In genomic region chr5:14178671-14179211, GRCh38 we compare ENCODE assay signal across 10 cellular contexts. TPM values are rescaled to one million over a fixed set of nuclear protein-coding genes. Genes with fewer than 3 reads are reported as not detected.
DNase-seq lines count a peak whose midpoint lies in the region; ATAC-seq and TF ChIP-seq lines count a peak whose summit lies in the region.
"Had no signal": no experiment of that assay in that cellular context is flagged by ENCODE, and none has a peak within 500 bp of the region (broad histone marks: within the 10 kb centered on the region; RNA-seq: fewer than 3 reads in every experiment).

No MANE protein-coding gene starts in this region.

- no peak overlapping the region for H2AFZ ChIP-seq in hepatocyte

- no peaks in the 10 kb centered on the region for H3K9me3 Mint-ChIP-seq in HFFc6
- H3K9me3 Mint-ChIP-seq: activated T-helper 17 cell treated with anti-CD3 and anti-CD28 coated beads, Interleukin-2, amount 50 U/mL, for 72 hours; effector memory CD8-positive, alpha-beta T cell had no signal

- peak overlapping the region; percentile 79 for H3K4me3 Mint-ChIP-seq in HFFc6
- H3K4me3 Mint-ChIP-seq: activated T-helper 17 cell treated with anti-CD3 and anti-CD28 coated beads, Interleukin-2, amount 50 U/mL, for 72 hours; effector memory CD8-positive, alpha-beta T cell had no signal

- H3K27me3 ChIP-seq in adipocyte (replicated peaks; ENCODE audit: control insufficient read depth, insufficient read depth, low read length) (no peaks in the 10 kb centered on the region), hepatocyte (no peaks in the 10 kb centered on the region), tibial artery (no peaks in the 10 kb centered on the region), WERI-Rb-1 (ENCODE audit: insufficient read depth, low read depth, severe bottlenecking) (no peaks in the 10 kb centered on the region)

- H3K36me3 ChIP-seq in adipocyte (ENCODE audit: control insufficient read depth, insufficient read depth, low read length, severe bottlenecking) (no peaks in the 10 kb centered on the region), hepatocyte (replicated peaks; ENCODE audit: insufficient read depth, low read depth) (no peaks in the 10 kb centered on the region), tibial artery (no peaks in the 10 kb centered on the region), WERI-Rb-1 (no peaks in the 10 kb centered on the region)

- intact Hi-C loops in tibial artery (cut with DNase I; ENCODE audit: low total_unique reads): no loop called here

- H3K36me3 Mint-ChIP-seq in HFFc6 (ENCODE audit: low read depth): peaks cover 23% of the 10 kb centered on the region

- peak overlapping the region; percentile 95 for H3K27ac Mint-ChIP-seq in HFFc6
- H3K27ac Mint-ChIP-seq: activated T-helper 17 cell treated with anti-CD3 and anti-CD28 coated beads, Interleukin-2, amount 50 U/mL, for 72 hours; effector memory CD8-positive, alpha-beta T cell had no signal

- peak overlapping the region; percentile 55 for H3K9ac ChIP-seq in adipocyte (ENCODE audit: low read length)

- H3K4me1 Mint-ChIP-seq in HFFc6 (ENCODE audit: low read depth): peaks cover 86% of the 10 kb centered on the region
- H3K4me1 Mint-ChIP-seq: activated T-helper 17 cell treated with anti-CD3 and anti-CD28 coated beads, Interleukin-2, amount 50 U/mL, for 72 hours had no signal

- H3K9me2 ChIP-seq in hepatocyte (replicated peaks; ENCODE audit: insufficient read depth): no peaks in the 10 kb centered on the region

- ATAC-seq in HG02870 (IDR thresholded peaks at IDR 0.05; ENCODE audit: unreplicated experiment): no peak
- ATAC-seq: activated T-helper 17 cell treated with anti-CD3 and anti-CD28 coated beads, Interleukin-2, amount 50 U/mL, for 72 hours; effector memory CD8-positive, alpha-beta T cell had no signal

- TF ChIP-seq CTCF in HFFc6 (IDR thresholded peaks at IDR 0.05): no peak
- TF ChIP-seq CTCF in hepatocyte (IDR thresholded peaks at IDR 0.05; ENCODE audit: poor library complexity): no peak
- no peak for TF ChIP-seq CTCF in tibial artery (IDR thresholded peaks at IDR 0.05)
- no peak for TF ChIP-seq CTCF in WERI-Rb-1 (IDR thresholded peaks at IDR 0.05; ENCODE audit: low read depth, low read length)

- H3K27ac ChIP-seq in hepatocyte: no peak overlapping the region
- peak overlapping the region; percentile 29 to 89 for H3K27ac ChIP-seq in tibial artery
- no peak overlapping the region for H3K27ac ChIP-seq in WERI-Rb-1

- H3K9me3 ChIP-seq in adipocyte (ENCODE audit: control insufficient read depth, low read length) (no peaks in the 10 kb centered on the region), hepatocyte (ENCODE audit: low read depth) (no peaks in the 10 kb centered on the region), tibial artery (no peaks in the 10 kb centered on the region), WERI-Rb-1 (ENCODE audit: severe bottlenecking) (no peaks in the 10 kb centered on the region)

- DNase-seq in HFFc6: peak; percentile 79
- peak; percentile 34 for DNase-seq in adipocyte (ENCODE audit: low read depth)
- no peak for DNase-seq in hepatocyte (ENCODE audit: low spot score)
- no peak for DNase-seq in tibial artery
- DNase-seq in WERI-Rb-1: no peak
- DNase-seq in cortex of kidney (lab: John Stamatoyannopoulos, UW): no peak
- DNase-seq: effector memory CD8-positive, alpha-beta T cell; GF-D8 had no signal

- H3K4me2 ChIP-seq in hepatocyte: peak overlapping the region; percentile 38

- no peaks in the 10 kb centered on the region for H3K27me3 Mint-ChIP-seq in HFFc6 (ENCODE audit: insufficient read depth)

- H3K4me1 ChIP-seq in adipocyte (ENCODE audit: control insufficient read depth, insufficient read depth, low read length) (peaks cover 64% of the 10 kb centered on the region), hepatocyte (ENCODE audit: insufficient read depth) (peaks cover 25% of the 10 kb centered on the region), tibial artery (peaks cover 0 to 82% (median 45%) of the 10 kb centered on the region in 4 donors)

- peaks cover 100% of the 10 kb centered on the region for H3K79me2 ChIP-seq in hepatocyte

- peaks cover 50% of the 10 kb centered on the region for H4K20me1 ChIP-seq in hepatocyte (ENCODE audit: insufficient read depth, poor library complexity, severe bottlenecking)

- H3K4me3 ChIP-seq in adipocyte (ENCODE audit: low read length) (peak overlapping the region; percentile 39), hepatocyte (no peak overlapping the region), tibial artery (no peak overlapping the region), WERI-Rb-1 (ENCODE audit: low read depth, low read length) (no peak overlapping the region)

- 43% methylated on average over 5 of the region's 10 CpGs for WGBS in hepatocyte (ENCODE audit: low lambda C conversion rate, missing lambda C conversion rate)

RNA-seq across cellular contexts. Expression of gene TRIO, which starts 35.6 kb away (rescaled TPM):
- total RNA-seq in HFFc6 (2021; fragmentation: NEBNext Ultra II Directional; extraction: Animal tissue kit (Norgen Biotek cat#: 25700)): 100 to 1,000 TPM; 167 to 219 (median 190) TPM
- total RNA-seq in hepatocyte: 63.0 and 78.2 TPM in 2 replicates
- 18.5 and 25.6 TPM in 2 replicates for polyA plus RNA-seq in hepatocyte

Comparison
In these comparisons a context has a peak if more than half of its experiments do, and no peak if none do; other contexts are left out.
1. DNase-seq: peak in HFFc6 (single experiment) and adipocyte (single experiment); none in hepatocyte (single experiment), tibial artery (0 of 2), WERI-Rb-1 (single experiment) and cortex of kidney (single experiment).
2. H3K27ac ChIP-seq: peak in tibial artery (2 of 2); none in hepatocyte (single experiment) and WERI-Rb-1 (single experiment).